Comparison of ENCODE assay signal across 2 cellular contexts in the genomic region with DNA sequence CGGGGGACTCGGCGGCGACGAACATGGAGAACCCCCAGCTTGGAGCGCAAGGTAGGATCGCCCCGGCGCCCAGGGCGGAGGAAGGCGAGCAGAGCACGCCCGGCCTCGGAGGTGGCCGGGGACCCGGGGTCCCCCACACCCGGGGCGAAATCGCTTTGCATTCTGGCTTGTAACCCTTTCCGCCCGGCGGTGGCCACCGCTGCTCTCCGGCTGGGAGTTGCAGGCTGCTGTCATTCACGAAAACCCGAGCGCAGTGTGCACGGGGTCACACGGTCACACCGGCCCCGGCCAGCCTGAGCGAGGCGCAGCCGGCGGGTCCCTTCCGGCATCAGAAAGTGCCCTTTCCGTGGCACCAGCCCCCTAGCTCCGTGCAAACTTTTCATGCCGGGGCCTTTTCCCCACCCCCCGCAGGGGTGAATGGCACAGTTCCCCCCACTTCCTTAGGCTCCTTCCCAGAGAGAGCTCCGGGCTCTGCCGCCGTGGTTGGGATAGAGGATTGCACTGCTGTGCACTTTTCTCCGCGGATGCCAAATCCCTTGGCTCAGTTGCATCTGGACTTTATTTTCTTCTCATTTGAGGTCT.
TF ChIP-seq lines count a peak whose summit lies in the region.

No MANE protein-coding gene starts in this region.

TF ChIP-seq in HEK293, 187 proteins besides CTCF, POLR2A, EP300 and RAD21 (continues in another document):
- TF ChIP-seq ZNF133 (tag by site-specific recombination; IDR thresholded peaks at IDR 0.05): no peak
- no peak for TF ChIP-seq ZNF585B (tag by site-specific recombination; IDR thresholded peaks at IDR 0.05)
- peak; percentile 69 for TF ChIP-seq ZNF335 (tag by site-specific recombination; conservative IDR thresholded peaks at IDR 0.05)
- TF ChIP-seq GFI1B (tag by site-specific recombination; IDR thresholded peaks at IDR 0.05): no peak
- TF ChIP-seq ZNF664 (tag by site-specific recombination; IDR thresholded peaks at IDR 0.05): no peak
- no peak for TF ChIP-seq ZNF423 (tag by site-specific recombination; IDR thresholded peaks at IDR 0.05)
- TF ChIP-seq ZNF768 (tag by site-specific recombination; IDR thresholded peaks at IDR 0.05): no peak
- TF ChIP-seq, protein P1, sequence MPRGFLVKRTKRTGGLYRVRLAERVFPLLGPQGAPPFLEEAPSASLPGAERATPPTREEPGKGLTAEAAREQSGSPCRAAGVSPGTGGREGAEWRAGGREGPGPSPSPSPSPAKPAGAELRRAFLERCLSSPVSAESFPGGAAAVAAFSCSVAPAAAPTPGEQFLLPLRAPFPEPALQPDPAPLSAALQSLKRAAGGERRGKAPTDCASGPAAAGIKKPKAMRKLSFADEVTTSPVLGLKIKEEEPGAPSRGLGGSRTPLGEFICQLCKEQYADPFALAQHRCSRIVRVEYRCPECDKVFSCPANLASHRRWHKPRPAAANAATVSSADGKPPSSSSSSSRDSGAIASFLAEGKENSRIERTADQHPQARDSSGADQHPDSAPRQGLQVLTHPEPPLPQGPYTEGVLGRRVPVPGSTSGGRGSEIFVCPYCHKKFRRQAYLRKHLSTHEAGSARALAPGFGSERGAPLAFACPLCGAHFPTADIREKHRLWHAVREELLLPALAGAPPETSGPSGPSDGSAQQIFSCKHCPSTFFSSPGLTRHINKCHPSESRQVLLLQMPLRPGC (tag by site-specific recombination; IDR thresholded peaks at IDR 0.05): no peak
- TF ChIP-seq ZNF596 (tag by site-specific recombination; IDR thresholded peaks at IDR 0.05): no peak; the same call in 1 of the 2 replicates
- TF ChIP-seq ZNF654 (tag by site-specific recombination; IDR thresholded peaks at IDR 0.05; ENCODE audit: low read depth): no peak
- TF ChIP-seq GLI4 (tag by site-specific recombination; IDR thresholded peaks at IDR 0.05): no peak
- TF ChIP-seq, protein P2, sequence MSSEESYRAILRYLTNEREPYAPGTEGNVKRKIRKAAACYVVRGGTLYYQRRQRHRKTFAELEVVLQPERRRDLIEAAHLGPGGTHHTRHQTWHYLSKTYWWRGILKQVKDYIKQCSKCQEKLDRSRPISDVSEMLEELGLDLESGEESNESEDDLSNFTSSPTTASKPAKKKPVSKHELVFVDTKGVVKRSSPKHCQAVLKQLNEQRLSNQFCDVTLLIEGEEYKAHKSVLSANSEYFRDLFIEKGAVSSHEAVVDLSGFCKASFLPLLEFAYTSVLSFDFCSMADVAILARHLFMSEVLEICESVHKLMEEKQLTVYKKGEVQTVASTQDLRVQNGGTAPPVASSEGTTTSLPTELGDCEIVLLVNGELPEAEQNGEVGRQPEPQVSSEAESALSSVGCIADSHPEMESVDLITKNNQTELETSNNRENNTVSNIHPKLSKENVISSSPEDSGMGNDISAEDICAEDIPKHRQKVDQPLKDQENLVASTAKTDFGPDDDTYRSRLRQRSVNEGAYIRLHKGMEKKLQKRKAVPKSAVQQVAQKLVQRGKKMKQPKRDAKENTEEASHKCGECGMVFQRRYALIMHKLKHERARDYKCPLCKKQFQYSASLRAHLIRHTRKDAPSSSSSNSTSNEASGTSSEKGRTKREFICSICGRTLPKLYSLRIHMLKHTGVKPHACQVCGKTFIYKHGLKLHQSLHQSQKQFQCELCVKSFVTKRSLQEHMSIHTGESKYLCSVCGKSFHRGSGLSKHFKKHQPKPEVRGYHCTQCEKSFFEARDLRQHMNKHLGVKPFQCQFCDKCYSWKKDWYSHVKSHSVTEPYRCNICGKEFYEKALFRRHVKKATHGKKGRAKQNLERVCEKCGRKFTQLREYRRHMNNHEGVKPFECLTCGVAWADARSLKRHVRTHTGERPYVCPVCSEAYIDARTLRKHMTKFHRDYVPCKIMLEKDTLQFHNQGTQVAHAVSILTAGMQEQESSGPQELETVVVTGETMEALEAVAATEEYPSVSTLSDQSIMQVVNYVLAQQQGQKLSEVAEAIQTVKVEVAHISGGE (tag by site-specific recombination; conservative IDR thresholded peaks at IDR 0.05; ENCODE audit: low read depth): peak; percentile 33; the same call in 1 of the 2 replicates
- TF ChIP-seq ZNF175 (tag by site-specific recombination; IDR thresholded peaks at IDR 0.05): no peak
- no peak for TF ChIP-seq ZNF658 (tag by site-specific recombination; IDR thresholded peaks at IDR 0.05)
- TF ChIP-seq MEIS1 (CRISPR knock-in tag; IDR thresholded peaks at IDR 0.05; ENCODE audit: borderline replicate concordance): no peak
- TF ChIP-seq, protein P3, sequence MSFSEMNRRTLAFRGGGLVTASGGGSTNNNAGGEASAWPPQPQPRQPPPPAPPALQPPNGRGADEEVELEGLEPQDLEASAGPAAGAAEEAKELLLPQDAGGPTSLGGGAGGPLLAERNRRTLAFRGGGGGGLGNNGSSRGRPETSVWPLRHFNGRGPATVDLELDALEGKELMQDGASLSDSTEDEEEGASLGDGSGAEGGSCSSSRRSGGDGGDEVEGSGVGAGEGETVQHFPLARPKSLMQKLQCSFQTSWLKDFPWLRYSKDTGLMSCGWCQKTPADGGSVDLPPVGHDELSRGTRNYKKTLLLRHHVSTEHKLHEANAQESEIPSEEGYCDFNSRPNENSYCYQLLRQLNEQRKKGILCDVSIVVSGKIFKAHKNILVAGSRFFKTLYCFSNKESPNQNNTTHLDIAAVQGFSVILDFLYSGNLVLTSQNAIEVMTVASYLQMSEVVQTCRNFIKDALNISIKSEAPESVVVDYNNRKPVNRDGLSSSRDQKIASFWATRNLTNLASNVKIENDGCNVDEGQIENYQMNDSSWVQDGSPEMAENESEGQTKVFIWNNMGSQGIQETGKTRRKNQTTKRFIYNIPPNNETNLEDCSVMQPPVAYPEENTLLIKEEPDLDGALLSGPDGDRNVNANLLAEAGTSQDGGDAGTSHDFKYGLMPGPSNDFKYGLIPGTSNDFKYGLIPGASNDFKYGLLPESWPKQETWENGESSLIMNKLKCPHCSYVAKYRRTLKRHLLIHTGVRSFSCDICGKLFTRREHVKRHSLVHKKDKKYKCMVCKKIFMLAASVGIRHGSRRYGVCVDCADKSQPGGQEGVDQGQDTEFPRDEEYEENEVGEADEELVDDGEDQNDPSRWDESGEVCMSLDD (tag by site-specific recombination; IDR thresholded peaks at IDR 0.05): peak; percentile 49
- TF ChIP-seq, protein P4, sequence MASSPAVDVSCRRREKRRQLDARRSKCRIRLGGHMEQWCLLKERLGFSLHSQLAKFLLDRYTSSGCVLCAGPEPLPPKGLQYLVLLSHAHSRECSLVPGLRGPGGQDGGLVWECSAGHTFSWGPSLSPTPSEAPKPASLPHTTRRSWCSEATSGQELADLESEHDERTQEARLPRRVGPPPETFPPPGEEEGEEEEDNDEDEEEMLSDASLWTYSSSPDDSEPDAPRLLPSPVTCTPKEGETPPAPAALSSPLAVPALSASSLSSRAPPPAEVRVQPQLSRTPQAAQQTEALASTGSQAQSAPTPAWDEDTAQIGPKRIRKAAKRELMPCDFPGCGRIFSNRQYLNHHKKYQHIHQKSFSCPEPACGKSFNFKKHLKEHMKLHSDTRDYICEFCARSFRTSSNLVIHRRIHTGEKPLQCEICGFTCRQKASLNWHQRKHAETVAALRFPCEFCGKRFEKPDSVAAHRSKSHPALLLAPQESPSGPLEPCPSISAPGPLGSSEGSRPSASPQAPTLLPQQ (tag by site-specific recombination; IDR thresholded peaks at IDR 0.05): no peak
- no peak for TF ChIP-seq ZNF274 (IDR thresholded peaks at IDR 0.05; ENCODE audit: low read length)
- TF ChIP-seq ZNF274 (tag by site-specific recombination; IDR thresholded peaks at IDR 0.05; ENCODE audit: borderline replicate concordance): no peak

TF ChIP-seq in H1, 55 proteins besides CTCF, POLR2A, EP300 and RAD21:
- no peak for TF ChIP-seq SIX5 (IDR thresholded peaks at IDR 0.05; ENCODE audit: low read depth, low read length)
- TF ChIP-seq KDM5A (IDR thresholded peaks at IDR 0.05; ENCODE audit: low read length): no peak
- no peak for TF ChIP-seq SAP30 (IDR thresholded peaks at IDR 0.05; ENCODE audit: insufficient read depth, insufficient replicate concordance, low read length)
- no peak for TF ChIP-seq EGR1 (IDR thresholded peaks at IDR 0.05; ENCODE audit: borderline replicate concordance, low read depth, low read length)
- TF ChIP-seq ASH2L (IDR thresholded peaks at IDR 0.05; ENCODE audit: low read length): peak; percentile 28
- no peak for TF ChIP-seq NRF1 (IDR thresholded peaks at IDR 0.05; ENCODE audit: low read depth, low read length)
- TF ChIP-seq PHF8 (conservative IDR thresholded peaks at IDR 0.05; ENCODE audit: low read depth, low read length): 0 out of 2 replicates have a peak, but pooled peaks have one; percentile 0
- TF ChIP-seq JUND (IDR thresholded peaks at IDR 0.05; ENCODE audit: low read length): no peak
- no peak for TF ChIP-seq CBX8 (IDR thresholded peaks at IDR 0.05; ENCODE audit: borderline replicate concordance, low read depth, low read length)
- TF ChIP-seq BCL11A (IDR thresholded peaks at IDR 0.05; ENCODE audit: low read depth in 2 of 2, low read length in 2 of 2): no peak
- TF ChIP-seq, protein P5, sequence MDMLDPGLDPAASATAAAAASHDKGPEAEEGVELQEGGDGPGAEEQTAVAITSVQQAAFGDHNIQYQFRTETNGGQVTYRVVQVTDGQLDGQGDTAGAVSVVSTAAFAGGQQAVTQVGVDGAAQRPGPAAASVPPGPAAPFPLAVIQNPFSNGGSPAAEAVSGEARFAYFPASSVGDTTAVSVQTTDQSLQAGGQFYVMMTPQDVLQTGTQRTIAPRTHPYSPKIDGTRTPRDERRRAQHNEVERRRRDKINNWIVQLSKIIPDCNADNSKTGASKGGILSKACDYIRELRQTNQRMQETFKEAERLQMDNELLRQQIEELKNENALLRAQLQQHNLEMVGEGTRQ (IDR thresholded peaks at IDR 0.05; ENCODE audit: low read length): no peak
- peak; percentile 51 for TF ChIP-seq KDM4A (IDR thresholded peaks at IDR 0.05; ENCODE audit: low read depth, low read length, severe bottlenecking)
- no peak for TF ChIP-seq TAF1 (IDR thresholded peaks at IDR 0.05; ENCODE audit: low read depth, low read length)
- peak; percentile 62; the same call in 1 of the 2 replicates for TF ChIP-seq SUZ12 (IDR thresholded peaks at IDR 0.05; ENCODE audit: low read length)
- TF ChIP-seq EZH2 (IDR thresholded peaks at IDR 0.05; ENCODE audit: low read depth, low read length, severe bottlenecking): peak; percentile 55
- no peak for TF ChIP-seq SIN3A (conservative IDR thresholded peaks at IDR 0.05 in 1 of 2, IDR thresholded peaks at IDR 0.05 in 1 of 2; ENCODE audit: low read depth in 1 of 2, low read length in 2 of 2)
- TF ChIP-seq, protein P6, sequence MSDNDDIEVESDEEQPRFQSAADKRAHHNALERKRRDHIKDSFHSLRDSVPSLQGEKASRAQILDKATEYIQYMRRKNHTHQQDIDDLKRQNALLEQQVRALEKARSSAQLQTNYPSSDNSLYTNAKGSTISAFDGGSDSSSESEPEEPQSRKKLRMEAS (IDR thresholded peaks at IDR 0.05): peak; percentile 38
- TF ChIP-seq TEAD4 (IDR thresholded peaks at IDR 0.05; ENCODE audit: low read depth, low read length): no peak
